In the genomic region with DNA sequence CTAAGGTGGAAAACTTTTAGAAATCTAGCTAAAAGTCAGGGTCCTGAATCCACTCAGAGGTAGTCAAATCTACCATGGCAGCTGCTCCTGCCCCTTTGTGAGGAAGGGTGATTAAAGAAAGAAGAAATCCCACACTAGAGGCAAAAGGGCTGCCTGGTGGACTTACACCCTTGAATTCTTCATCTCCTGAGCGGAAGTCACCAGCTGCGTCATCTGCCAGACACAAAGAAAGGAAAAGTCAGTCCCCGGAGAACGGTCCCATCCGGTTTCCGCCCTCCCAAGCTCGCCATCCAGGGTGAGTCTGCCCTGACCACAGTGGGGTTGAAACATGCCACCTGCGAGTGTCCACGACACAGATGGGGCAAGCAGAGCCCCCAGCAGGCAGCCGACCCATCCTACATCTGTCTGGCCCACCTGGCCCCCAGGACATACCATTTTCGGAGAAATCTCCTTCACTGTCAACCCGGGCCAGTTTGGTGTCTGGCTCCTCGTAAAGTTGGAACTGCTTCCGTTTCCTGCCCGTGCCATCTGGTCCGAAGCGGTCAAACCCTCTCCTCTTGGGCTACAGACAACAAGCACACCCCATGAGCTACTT, we compare ENCODE assay signal across 2 cellular contexts.
TF ChIP-seq lines count a peak whose summit lies in the region.

No MANE protein-coding gene starts in this region.

TF ChIP-seq in H1, 55 proteins besides CTCF, POLR2A, EP300 and RAD21:
- no peak for TF ChIP-seq TAF7 (optimal IDR thresholded peaks at IDR 0.05; ENCODE audit: borderline replicate concordance, low read depth, low read length)
- TF ChIP-seq SIX5 (IDR thresholded peaks at IDR 0.05; ENCODE audit: low read depth, low read length): no peak
- no peak for TF ChIP-seq SAP30 (IDR thresholded peaks at IDR 0.05; ENCODE audit: insufficient read depth, insufficient replicate concordance, low read length)

TF ChIP-seq in HEK293T, 16 proteins besides CTCF, POLR2A, EP300 and RAD21:
- TF ChIP-seq BHLHE40 (IDR thresholded peaks at IDR 0.05; ENCODE audit: borderline replicate concordance) (no peak), HDGF (IDR thresholded peaks at IDR 0.05; ENCODE audit: borderline replicate concordance) (no peak), NFRKB (IDR thresholded peaks at IDR 0.05) (no peak), FOXK2 (IDR thresholded peaks at IDR 0.05) (no peak), ARNT (IDR thresholded peaks at IDR 0.05) (no peak), FOXA1 (IDR thresholded peaks at IDR 0.05) (no peak), LEF1 (IDR thresholded peaks at IDR 0.05; ENCODE audit: borderline replicate concordance) (no peak)
TF ChIP-seq in HEK293T: peak in this region for 0.
